In the genomic region with DNA sequence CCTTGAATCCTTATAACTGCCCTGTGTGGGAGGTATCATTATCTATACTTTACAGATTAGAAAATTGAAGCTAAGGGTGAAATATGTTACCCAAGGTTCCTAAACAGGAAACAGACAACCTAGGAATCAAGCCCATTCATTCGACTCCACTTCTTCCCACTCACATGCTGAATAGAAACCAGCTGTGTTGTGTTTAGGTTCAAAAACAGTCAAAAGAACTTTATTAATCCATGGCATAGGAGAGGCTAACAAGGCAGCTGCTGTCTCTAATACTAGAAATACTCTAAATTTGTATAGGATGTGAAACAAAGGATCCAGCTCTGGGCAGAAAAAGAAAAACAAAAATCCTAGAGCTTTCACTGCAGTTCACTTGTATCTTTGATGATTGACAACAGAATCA, we compare ENCODE assay signal across 28 cellular contexts. TPM values are rescaled to one million over a fixed set of nuclear protein-coding genes. Genes with fewer than 3 reads are reported as not detected.
"Had no signal": no experiment of that assay in that cellular context is flagged by ENCODE, and none has a peak within 500 bp of the region (broad histone marks: within the 10 kb centered on the region; RNA-seq: fewer than 3 reads in every experiment).

No MANE protein-coding gene starts in this region.

- H3K27me3 Mint-ChIP-seq: dendritic cell treated with granulocyte-macrophage colony-stimulating factor and Interleukin-4, amounts not matched to agents 40 ng/mL and 50 ng/mL, for 4 days had no signal

- H3K9me3 Mint-ChIP-seq: effector memory CD8-positive, alpha-beta T cell; endodermal cell had no signal

- H3K4me1 Mint-ChIP-seq: mesothelial cell of epicardium, naive B cell had no signal

- H3K4me3 Mint-ChIP-seq: dendritic cell treated with granulocyte-macrophage colony-stimulating factor and Interleukin-4, amounts not matched to agents 40 ng/mL and 50 ng/mL, for 4 days; effector memory CD8-positive, alpha-beta T cell; endodermal cell; mesothelial cell of epicardium; naive B cell had no signal

- ATAC-seq: effector memory CD8-positive, alpha-beta T cell; esophagus mucosa; gastrocnemius medialis; heart right ventricle; left cardiac atrium; left lung; left ventricle myocardium superior; lower lobe of right lung; mucosa of descending colon had no signal

- H3K36me3 Mint-ChIP-seq: mesothelial cell of epicardium had no signal

- H3K27ac Mint-ChIP-seq: dendritic cell treated with granulocyte-macrophage colony-stimulating factor and Interleukin-4, amounts not matched to agents 40 ng/mL and 50 ng/mL, for 4 days; effector memory CD8-positive, alpha-beta T cell; endodermal cell; mesothelial cell of epicardium; naive B cell had no signal

- DNase-seq: effector CD8-positive, alpha-beta T cell; effector memory CD8-positive, alpha-beta T cell; endodermal cell; erythroblast; esophagus squamous epithelium; foreskin melanocyte; gastrocnemius medialis; glutamatergic neuron; head of caudate nucleus; heart right ventricle; hippocampal formation; left cardiac atrium; left lung; left ventricle myocardium superior; lower lobe of right lung; mesenchymal stem cell; mucosa of descending colon; naive B cell had no signal

RNA-seq across cellular contexts. Expression of a gene that starts 9.9 kb away (rescaled TPM):
- total RNA-seq: glomerular endothelial cell, lung microvascular endothelial cell, mesothelial cell of epicardium had no signal

RNA-seq across cellular contexts. Expression of a gene that starts 10.6 kb away (rescaled TPM):
- total RNA-seq: dermis microvascular lymphatic vessel endothelial cell, esophagus mucosa, fibroblast of lung, gastrocnemius medialis, glomerular endothelial cell, kidney epithelial cell, lung microvascular endothelial cell, mesenteric fat pad, mucosa of descending colon had no signal

RNA-seq across cellular contexts. Expression of a gene that starts 43.1 kb away (rescaled TPM):
- total RNA-seq: myocyte had no signal
